In genomic region chr9:133029994-133030316, GRCh38 we compare ENCODE assay signal across 8 cellular contexts. TPM values are rescaled to one million over a fixed set of nuclear protein-coding genes. Genes with fewer than 3 reads are reported as not detected.
A peak's percentile ranks its signal among the peaks of the same experiment; 100 is the strongest.
DNase-seq lines count a peak whose midpoint lies in the region; ATAC-seq and TF ChIP-seq lines count a peak whose summit lies in the region.

No MANE protein-coding gene starts in this region.

- intact Hi-C loops in activated CD4-positive, alpha-beta T cell treated with anti-CD3 and anti-CD28 coated beads, Interleukin-2, amount 10 ng/mL, durations not matched to agents 24 days and 14 days (cut with micrococcal nuclease), result loop anchor here (2.0 to 10.0 kb wide), 3 partner anchors 119 to 1903 kb away; partner anchors contain the start of genes NUP214, SURF1 and SURF2

- H3K27ac Mint-ChIP-seq in activated CD4-positive, alpha-beta T cell treated with anti-CD3 and anti-CD28 coated beads, Interleukin-2, amount 10 ng/mL, durations not matched to agents 24 days and 14 days, result peak overlapping the region; percentile 95

- TF ChIP-seq CTCF in RWPE2 (IDR thresholded peaks at IDR 0.05; ENCODE audit: poor library complexity, severe bottlenecking) (no peak), fibroblast of mammary gland (conservative IDR thresholded peaks at IDR 0.05; ENCODE audit: control insufficient read depth, insufficient read depth, low read depth, low read length) (no peak), retinal pigment epithelial cell (conservative IDR thresholded peaks at IDR 0.05; ENCODE audit: low read depth, low read length) (no peak)

- H3K27me3 ChIP-seq in RWPE2 (ENCODE audit: insufficient read depth, poor library complexity, severe bottlenecking), result no peaks in the 10 kb centered on the region

- peak overlapping the region; percentile 91 for H3K4me3 Mint-ChIP-seq in activated CD4-positive, alpha-beta T cell treated with anti-CD3 and anti-CD28 coated beads, Interleukin-2, amount 10 ng/mL, durations not matched to agents 24 days and 14 days

- peaks cover 20% of the 10 kb centered on the region for H3K36me3 ChIP-seq in RWPE2 (ENCODE audit: low read depth)

- H3K4me3 ChIP-seq in RWPE2 (ENCODE audit: severe bottlenecking) (peak overlapping the region; percentile 56), fibroblast of mammary gland (ENCODE audit: control insufficient read depth, low read depth, low read length) (peak overlapping the region; percentile 84), retinal pigment epithelial cell (ENCODE audit: low read length) (peak overlapping the region; percentile 71)

- H3K4me1 Mint-ChIP-seq in activated CD4-positive, alpha-beta T cell treated with anti-CD3 and anti-CD28 coated beads, Interleukin-2, amount 10 ng/mL, durations not matched to agents 24 days and 14 days, result peaks cover 32% of the 10 kb centered on the region

- no peaks in the 10 kb centered on the region for H3K9me3 ChIP-seq in RWPE2 (ENCODE audit: severe bottlenecking)

- peak overlapping the region; percentile 59 for H3K27ac ChIP-seq in RWPE2 (ENCODE audit: poor library complexity, severe bottlenecking)

- DNase-seq in activated CD4-positive, alpha-beta T cell treated with anti-CD3 and anti-CD28 coated beads, Interleukin-2, amount 10 ng/mL, durations not matched to agents 24 days and 14 days, result no peak
- no peak for DNase-seq in activated CD4-positive, alpha-beta T cell treated with anti-CD3 and anti-CD28 coated beads, Interleukin-2, amount 50 U/mL, for 1 hour
- no peak for DNase-seq in RWPE2 (ENCODE audit: low spot score)
- no peak for DNase-seq in fibroblast of mammary gland (ENCODE audit: low read depth)
- no peak for DNase-seq in retinal pigment epithelial cell (ENCODE audit: low read depth)
- DNase-seq in HCEC 1CT, result no peak
- DNase-seq in LoVo (ENCODE audit: low spot score), result no peak
- DNase-seq in NK-92 treated with Interleukin-12 subunit alpha and Interleukin-12 subunit beta, amount 100 ng/mL, for 24 hours (lab: John Stamatoyannopoulos, UW), result no peak

- no peaks in the 10 kb centered on the region for H3K9me3 Mint-ChIP-seq in activated CD4-positive, alpha-beta T cell treated with anti-CD3 and anti-CD28 coated beads, Interleukin-2, amount 10 ng/mL, durations not matched to agents 24 days and 14 days

- H3K36me3 Mint-ChIP-seq in activated CD4-positive, alpha-beta T cell treated with anti-CD3 and anti-CD28 coated beads, Interleukin-2, amount 10 ng/mL, durations not matched to agents 24 days and 14 days (ENCODE audit: low read depth), result peaks cover 8% of the 10 kb centered on the region

- ATAC-seq in RWPE2 (ENCODE audit: low read depth), result peak; percentile 3; the same call in 2 of the 3 replicates

- no peaks in the 10 kb centered on the region for H3K27me3 Mint-ChIP-seq in activated CD4-positive, alpha-beta T cell treated with anti-CD3 and anti-CD28 coated beads, Interleukin-2, amount 10 ng/mL, durations not matched to agents 24 days and 14 days

- H3K4me1 ChIP-seq in RWPE2 (ENCODE audit: insufficient read depth, poor library complexity, severe bottlenecking), result peaks cover 8% of the 10 kb centered on the region

RNA-seq across cellular contexts. Expression of gene GTF3C5, which starts 0.8 kb away (rescaled TPM):
- 85.4 and 92.3 TPM in 2 replicates for total RNA-seq in activated CD4-positive, alpha-beta T cell treated with anti-CD3 and anti-CD28 coated beads, Interleukin-2, amount 10 ng/mL, durations not matched to agents 24 days and 14 days

RNA-seq across cellular contexts. Expression of gene CEL, which starts 31.8 kb away (rescaled TPM):
- 1.8 and 2.0 TPM in 2 replicates for total RNA-seq in activated CD4-positive, alpha-beta T cell treated with anti-CD3 and anti-CD28 coated beads, Interleukin-2, amount 10 ng/mL, durations not matched to agents 24 days and 14 days

RNA-seq across cellular contexts. Expression of gene GFI1B, which starts 51.5 kb away (rescaled TPM):
- total RNA-seq in activated CD4-positive, alpha-beta T cell treated with anti-CD3 and anti-CD28 coated beads, Interleukin-2, amount 10 ng/mL, durations not matched to agents 24 days and 14 days, result not detected in 2 replicates
